ENCODE assay signal across 22 cellular contexts in the genomic region with DNA sequence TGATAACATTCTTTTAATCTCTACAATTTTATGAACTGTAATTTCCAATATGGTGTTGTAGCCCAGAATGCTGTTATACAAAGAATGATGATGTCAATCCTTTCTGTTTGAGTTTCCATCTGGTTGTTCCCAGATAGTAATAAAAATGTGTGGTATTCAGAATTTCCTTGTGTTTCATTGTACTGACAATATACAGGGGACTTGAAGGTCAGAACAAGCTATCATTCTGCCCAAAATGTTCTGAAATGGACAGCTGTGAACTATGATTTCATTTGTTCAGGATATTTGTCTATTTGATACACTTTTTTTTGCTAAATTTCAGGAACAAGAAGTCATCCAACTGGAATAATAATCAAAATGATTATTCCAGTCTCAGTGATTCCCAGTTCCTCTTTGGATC. TPM values are rescaled to one million over a fixed set of nuclear protein-coding genes. Genes with fewer than 3 reads are reported as not detected.
DNase-seq lines count a peak whose midpoint lies in the region; FAIRE-seq and TF ChIP-seq lines count a peak whose summit lies in the region.
"Had no signal": no experiment of that assay in that cellular context is flagged by ENCODE, and none has a peak within 500 bp of the region (broad histone marks: within the 10 kb centered on the region; RNA-seq: fewer than 3 reads in every experiment).

No MANE protein-coding gene starts in this region.

- CTCF ChIA-PET in endothelial cell of umbilical vein (lab: Charles Lee), result no interaction called here

- H3K4me3 ChIP-seq in BLaER1 treated with 17β-estradiol and CSF1 and Interleukin-3, amounts not matched to agents 10 nM and 100 nM, result no peak overlapping the region; a peak in 1 of 20 replicates
- H3K4me3 ChIP-seq in endothelial cell of umbilical vein (replicated peaks in 1 of 3; ENCODE audit: insufficient read depth in 1 of 3, low read depth in 1 of 3, low read length in 3 of 3), result no peak overlapping the region
- H3K4me3 ChIP-seq: BLaER1, GM23338 had no signal

- POLR2A ChIA-PET in endothelial cell of umbilical vein (lab: Charles Lee), result no interaction called here

- no peak overlapping the region for H3K4me3 Mint-ChIP-seq in dendritic cell treated with granulocyte-macrophage colony-stimulating factor and Interleukin-4, amounts not matched to agents 40 ng/mL and 50 ng/mL, for 4 days
- H3K4me3 Mint-ChIP-seq: B cell; CD14-positive monocyte; CD4-positive, alpha-beta memory T cell; GM23338; H9 had no signal

- no peaks in the 10 kb centered on the region for H3K27me3 Mint-ChIP-seq in dendritic cell treated with granulocyte-macrophage colony-stimulating factor and Interleukin-4, amounts not matched to agents 40 ng/mL and 50 ng/mL, for 4 days

- H3K27me3 ChIP-seq in BLaER1 treated with 17β-estradiol and CSF1 and Interleukin-3, amounts not matched to agents 10 nM and 100 nM, result no peaks in the 10 kb centered on the region
- H3K27me3 ChIP-seq in endothelial cell of umbilical vein (ENCODE audit: control insufficient read depth in 2 of 2, insufficient read depth in 2 of 2, low read length in 2 of 2), result no peaks in the 10 kb centered on the region
- H3K27me3 ChIP-seq: BLaER1 had no signal

- intact Hi-C loops in dendritic cell treated with granulocyte-macrophage colony-stimulating factor and Interleukin-4, amounts not matched to agents 40 ng/mL and 50 ng/mL, for 4 days (cut with micrococcal nuclease), result no loop called here
- intact Hi-C loops in endothelial cell of umbilical vein (cut with micrococcal nuclease), result no loop called here

- H3K9me3 ChIP-seq in BLaER1 treated with 17β-estradiol and CSF1 and Interleukin-3, amounts not matched to agents 10 nM and 100 nM (replicated peaks in 1 of 11), result peaks cover 57 to 92% (median 80%) of the 10 kb centered on the region in 11 experiments
- H3K9me3 ChIP-seq in endothelial cell of umbilical vein (replicated peaks; ENCODE audit: control insufficient read depth, insufficient read depth, low read length), result peaks cover 3% of the 10 kb centered on the region

- H3K27ac Mint-ChIP-seq in dendritic cell treated with granulocyte-macrophage colony-stimulating factor and Interleukin-4, amounts not matched to agents 40 ng/mL and 50 ng/mL, for 4 days, result peak overlapping the region; percentile 34
- H3K27ac Mint-ChIP-seq: B cell; CD4-positive, alpha-beta memory T cell; GM23338; H9 had no signal

- FAIRE-seq in endothelial cell of umbilical vein (lab: Jason Lieb, UNC), result no peak
- FAIRE-seq: A204.1, GM12891, GM18507 had no signal

- H3K27ac ChIP-seq in BLaER1 treated with 17β-estradiol and CSF1 and Interleukin-3, amounts not matched to agents 10 nM and 100 nM, result peak overlapping the region in 10 of 11 experiments; percentile 10 to 99 (median 93); a peak in 13 of 22 replicates
- H3K27ac ChIP-seq in endothelial cell of umbilical vein (ENCODE audit: insufficient read depth, low read depth, low read length), result no peak overlapping the region
- H3K27ac ChIP-seq: 22Rv1, BLaER1 had no signal

- H3K9me3 Mint-ChIP-seq in dendritic cell treated with granulocyte-macrophage colony-stimulating factor and Interleukin-4, amounts not matched to agents 40 ng/mL and 50 ng/mL, for 4 days, result peaks cover 27% of the 10 kb centered on the region

- 0 out of 22 replicates have a peak, but pooled peaks cover 0 to 10% (median 0%) of the 10 kb centered on the region in 11 experiments for H3K36me3 ChIP-seq in BLaER1 treated with 17β-estradiol and CSF1 and Interleukin-3, amounts not matched to agents 10 nM and 100 nM
- no peaks in the 10 kb centered on the region for H3K36me3 ChIP-seq in endothelial cell of umbilical vein (ENCODE audit: control insufficient read depth in 2 of 2, extremely low read depth in 1 of 2, insufficient read depth in 2 of 2, low read length in 2 of 2)

- dilution Hi-C loops in endothelial cell of umbilical vein (cut with MboI; ENCODE audit: extremely low pct_ligation_motif_present, low sequenced_read_pairs), result no loop called here

- H2AFZ ChIP-seq in endothelial cell of umbilical vein (ENCODE audit: low read depth, low read length), result no peak overlapping the region
- H2AFZ ChIP-seq: GM23338 had no signal

- no TSS peak for BruUV-seq in endothelial cell of umbilical vein (replicated peaks; lab: Mats Ljungman, UMichigan)

- H3K79me2 ChIP-seq in endothelial cell of umbilical vein (ENCODE audit: control insufficient read depth, insufficient read depth, low read length), result no peaks in the 10 kb centered on the region

- H3K4me2 ChIP-seq in BLaER1 treated with 17β-estradiol and CSF1 and Interleukin-3, amounts not matched to agents 10 nM and 100 nM, result peak overlapping the region in 2 of 11 experiments; percentile 5 to 6; a peak in 2 of 22 replicates
- no peak overlapping the region for H3K4me2 ChIP-seq in endothelial cell of umbilical vein (ENCODE audit: insufficient read depth, low read length)
- H3K4me2 ChIP-seq: BLaER1, GM23338 had no signal

- no peaks in the 10 kb centered on the region for H4K20me1 ChIP-seq in BLaER1 treated with 17β-estradiol and CSF1 and Interleukin-3, amounts not matched to agents 10 nM and 100 nM
- no peaks in the 10 kb centered on the region for H4K20me1 ChIP-seq in endothelial cell of umbilical vein (replicated peaks; ENCODE audit: control insufficient read depth, extremely low read depth, insufficient read depth, low read length)
- H4K20me1 ChIP-seq: BLaER1 had no signal

- DNase-seq in endothelial cell of umbilical vein (ENCODE audit: low read depth, low spot score), result peak; percentile 82
- DNase-seq in pulmonary artery endothelial cell (ENCODE audit: low read depth, low spot score), result peak; percentile 27
- no peak for DNase-seq in SW480 (ENCODE audit: low spot score)
- DNase-seq in NK-92 (lab: John Stamatoyannopoulos, UW; ENCODE audit: unreplicated experiment), result no peak
- DNase-seq in HPDE6-E6E7 (ENCODE audit: extremely low spot score), result no peak
- DNase-seq: Calu3; CD4-positive, alpha-beta memory T cell; COR-L47; DMS53; DMS79 treated with DMSO at 0.1 percent for 48 hours; GF-D8; H9 had no signal

- H3K9me1 ChIP-seq in endothelial cell of umbilical vein (replicated peaks; ENCODE audit: control insufficient read depth, extremely low read depth, insufficient read depth, low read length), result no peaks in the 10 kb centered on the region

- TF ChIP-seq POLR2A in endothelial cell of umbilical vein (IDR thresholded peaks at IDR 0.05; ENCODE audit: low read depth, low read length), result no peak

- H3K36me3 Mint-ChIP-seq in dendritic cell treated with granulocyte-macrophage colony-stimulating factor and Interleukin-4, amounts not matched to agents 40 ng/mL and 50 ng/mL, for 4 days (ENCODE audit: low read depth), result no peaks in the 10 kb centered on the region

- H3K9ac ChIP-seq in BLaER1 treated with 17β-estradiol and CSF1 and Interleukin-3, amounts not matched to agents 10 nM and 100 nM, result no peak overlapping the region; a peak in 1 of 22 replicates
- no peak overlapping the region for H3K9ac ChIP-seq in endothelial cell of umbilical vein (replicated peaks; ENCODE audit: extremely low read depth, insufficient read depth, low read length)
- H3K9ac ChIP-seq: BLaER1 had no signal

- peaks cover 24 to 51% (median 27%) of the 10 kb centered on the region in 10 experiments for H3K4me1 ChIP-seq in BLaER1 treated with 17β-estradiol and CSF1 and Interleukin-3, amounts not matched to agents 10 nM and 100 nM
- H3K4me1 ChIP-seq in endothelial cell of umbilical vein (ENCODE audit: control insufficient read depth, extremely low read depth, insufficient read depth, low read length), result no peaks in the 10 kb centered on the region

- no peak for TF ChIP-seq CTCF in endothelial cell of umbilical vein (IDR thresholded peaks at IDR 0.05; ENCODE audit: extremely low read depth in 1 of 2, insufficient read depth in 1 of 2, low read depth in 1 of 2, low read length in 2 of 2)

- peaks cover 21% of the 10 kb centered on the region for H3K4me1 Mint-ChIP-seq in dendritic cell treated with granulocyte-macrophage colony-stimulating factor and Interleukin-4, amounts not matched to agents 40 ng/mL and 50 ng/mL, for 4 days (ENCODE audit: low read depth)
- H3K4me1 Mint-ChIP-seq: CD4-positive, alpha-beta memory T cell; GM23338; H9 had no signal

TF ChIP-seq in endothelial cell of umbilical vein, 7 proteins besides CTCF, POLR2A, EP300 and RAD21:
- TF ChIP-seq EZH2 (IDR thresholded peaks at IDR 0.05; ENCODE audit: borderline replicate concordance, low read depth, low read length, severe bottlenecking) (no peak), GATA2 (IDR thresholded peaks at IDR 0.05; ENCODE audit: insufficient read depth, insufficient read length, low read depth, low read length) (no peak), MYC (IDR thresholded peaks at IDR 0.05; ENCODE audit: low read depth, low read length) (no peak), JUN (IDR thresholded peaks at IDR 0.05; ENCODE audit: borderline replicate concordance, insufficient read depth, insufficient read length, low read depth) (no peak), FOS (IDR thresholded peaks at IDR 0.05; ENCODE audit: borderline replicate concordance, insufficient read depth, low read length) (no peak), MAX (IDR thresholded peaks at IDR 0.05; ENCODE audit: insufficient read depth, insufficient read length) (no peak), POLR2AphosphoS5 (IDR thresholded peaks at IDR 0.05; ENCODE audit: insufficient read depth, low read depth, low read length) (no peak)

RNA-seq across cellular contexts. Expression of gene C3orf62, which starts 40.8 kb away (rescaled TPM):
- 3.9 and 5.6 TPM in 2 replicates for total RNA-seq in endothelial cell of umbilical vein
- 1.8 and 2.8 TPM in 2 replicates for polyA plus RNA-seq in endothelial cell of umbilical vein
- polyA plus RNA-seq in endothelial cell of umbilical vein (2011; cell fraction: cytosol; rRNA removed), result 2.4 and 2.7 TPM in 2 replicates
- 12.4 and 13.0 TPM in 2 replicates for polyA plus RNA-seq in endothelial cell of umbilical vein (2011; cell fraction: nucleus; rRNA removed)
- 2.0 and 3.2 TPM in 2 replicates for polyA plus RNA-seq in endothelial cell of umbilical vein (2012)
- polyA minus RNA-seq in endothelial cell of umbilical vein, result 3.2 and 5.2 TPM in 2 replicates
- 3.2 TPM for polyA minus RNA-seq in endothelial cell of umbilical vein (2011; cell fraction: cytosol; rRNA and poly(A)+ RNA removed)
- polyA minus RNA-seq in endothelial cell of umbilical vein (2011; cell fraction: nucleus; rRNA and poly(A)+ RNA removed), result 8.4 and 9.7 TPM in 2 replicates
- total RNA-seq in pulmonary artery endothelial cell, result 1.2 and 1.4 TPM in 2 replicates

Comparison
In these comparisons a context has a peak if more than half of its experiments do, and no peak if none do; other contexts are left out.
1. DNase-seq: peak in endothelial cell of umbilical vein (single experiment) and pulmonary artery endothelial cell (single experiment); none in SW480 (single experiment), NK-92 (single experiment) and HPDE6-E6E7 (single experiment).